11 cellular contexts compared by ENCODE assay signal in genomic region chr16:52494621-52495020, GRCh38. TPM values are rescaled to one million over a fixed set of nuclear protein-coding genes. Genes with fewer than 3 reads are reported as not detected.
"Had no signal": no experiment of that assay in that cellular context is flagged by ENCODE, and none has a peak within 500 bp of the region (broad histone marks: within the 10 kb centered on the region; RNA-seq: fewer than 3 reads in every experiment).

No MANE protein-coding gene starts in this region.

- DNase-seq: activated CD4-positive, alpha-beta memory T cell treated with anti-CD3 and anti-CD28 coated beads for 36 hours; activated gamma-delta T cell treated with Interleukin-2 at 50 U/mL for 16 hours; activated naive CD8-positive, alpha-beta T cell treated with anti-CD3 and anti-CD28 coated beads for 36 hours; activated T-cell treated with anti-CD3 and anti-CD28 coated beads, Interleukin-2, amount 50 U/mL, for 72 hours; cerebellar nuclear complex; dermis blood vessel endothelial cell; hippocampal formation; stimulated activated CD4-positive, alpha-beta T cell treated with anti-CD3 and anti-CD28 coated beads, Interleukin-12 subunit alpha, Interleukin-12 subunit beta, amount 100 ng/mL, for 4 hours; stimulated activated naive CD4-positive, alpha-beta T cell treated with Interleukin-2 at 50 U/mL for 16 hours; upper lobe of left lung had no signal

- H3K36me3 Mint-ChIP-seq: activated CD4-positive, alpha-beta memory T cell treated with anti-CD3 and anti-CD28 coated beads for 36 hours; activated naive CD8-positive, alpha-beta T cell treated with anti-CD3 and anti-CD28 coated beads for 36 hours had no signal

- H3K27me3 ChIP-seq: upper lobe of left lung had no signal

- ATAC-seq: activated T-cell treated with anti-CD3 and anti-CD28 coated beads, Interleukin-2, amount 50 U/mL, for 72 hours had no signal

- H3K9me3 ChIP-seq: upper lobe of left lung had no signal

- H3K4me3 ChIP-seq: upper lobe of left lung had no signal

- H3K27me3 Mint-ChIP-seq: activated CD4-positive, alpha-beta memory T cell treated with anti-CD3 and anti-CD28 coated beads for 36 hours had no signal

- H3K4me1 Mint-ChIP-seq: activated naive CD8-positive, alpha-beta T cell treated with anti-CD3 and anti-CD28 coated beads for 36 hours had no signal

- H3K9me3 Mint-ChIP-seq: activated naive CD8-positive, alpha-beta T cell treated with anti-CD3 and anti-CD28 coated beads for 36 hours had no signal

- H3K4me3 Mint-ChIP-seq: activated CD4-positive, alpha-beta memory T cell treated with anti-CD3 and anti-CD28 coated beads for 36 hours; activated naive CD8-positive, alpha-beta T cell treated with anti-CD3 and anti-CD28 coated beads for 36 hours; activated T-cell treated with anti-CD3 and anti-CD28 coated beads, Interleukin-2, amount 50 U/mL, for 72 hours had no signal

- H3K27ac ChIP-seq: upper lobe of left lung had no signal

- H3K27ac Mint-ChIP-seq: activated CD4-positive, alpha-beta memory T cell treated with anti-CD3 and anti-CD28 coated beads for 36 hours; activated naive CD8-positive, alpha-beta T cell treated with anti-CD3 and anti-CD28 coated beads for 36 hours; activated T-cell treated with anti-CD3 and anti-CD28 coated beads, Interleukin-2, amount 50 U/mL, for 72 hours had no signal

- H3K4me1 ChIP-seq: upper lobe of left lung had no signal

- H3K36me3 ChIP-seq: upper lobe of left lung had no signal

RNA-seq across cellular contexts. Expression of gene TOX3, which starts 52.3 kb away (rescaled TPM):
- total RNA-seq: activated CD4-positive, alpha-beta memory T cell treated with anti-CD3 and anti-CD28 coated beads for 36 hours; activated naive CD8-positive, alpha-beta T cell treated with anti-CD3 and anti-CD28 coated beads for 36 hours; activated T-cell treated with anti-CD3 and anti-CD28 coated beads, Interleukin-2, amount 50 U/mL, for 72 hours; osteoblast had no signal
